ENCODE assay signal across 8 cellular contexts in the genomic region with DNA sequence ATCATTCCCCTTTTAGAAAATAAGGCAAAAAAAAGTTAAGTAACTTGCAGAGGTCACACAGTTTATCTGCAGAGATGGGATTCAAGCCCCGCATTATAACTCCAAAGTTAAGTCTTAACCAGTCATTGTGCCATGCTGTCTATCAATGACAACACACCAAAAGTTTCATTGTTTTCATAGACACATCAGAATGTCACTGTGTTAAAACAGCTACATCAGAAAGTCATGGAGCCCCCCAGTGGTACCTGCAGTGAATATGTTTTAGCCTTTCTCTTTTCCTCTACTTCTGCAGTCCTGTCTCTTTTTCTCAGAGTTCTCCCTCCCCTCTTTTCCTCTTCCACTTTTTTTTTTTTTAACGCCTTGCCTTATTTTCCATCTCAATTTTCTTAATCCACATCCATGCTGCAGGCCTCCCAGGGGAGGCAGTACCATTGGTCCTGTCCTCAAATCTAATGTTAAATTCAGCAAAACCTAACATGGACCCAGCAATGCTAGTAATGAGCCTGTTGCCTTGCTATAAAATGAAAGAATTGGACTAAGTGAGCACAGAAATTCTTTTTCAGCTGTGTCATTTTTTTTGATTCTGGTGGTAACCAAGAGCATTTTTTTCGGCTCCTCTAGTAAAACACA. TPM values are rescaled to one million over a fixed set of nuclear protein-coding genes. Genes with fewer than 3 reads are reported as not detected.
DNase-seq lines count a peak whose midpoint lies in the region; ATAC-seq and TF ChIP-seq lines count a peak whose summit lies in the region.

No MANE protein-coding gene starts in this region.

- peak; percentile 27 for DNase-seq in DMS114 treated with DMSO at 0.1 percent for 48 hours (lab: John Stamatoyannopoulos, UW; ENCODE audit: unreplicated experiment)
- peak; percentile 41 for DNase-seq in H4 (ENCODE audit: low spot score)
- peak; percentile 30 for DNase-seq in NCI-H2081 treated with DMSO at 0.1 percent for 48 hours (lab: John Stamatoyannopoulos, UW)
- peak; percentile 31 for DNase-seq in activated naive CD8-positive, alpha-beta T cell treated with anti-CD3 and anti-CD28 coated beads, Interleukin-2, amount 50 U/mL, for 24 hours
- DNase-seq in left lung: no peak
- no peak for DNase-seq in OCI-M2 (lab: John Stamatoyannopoulos, UW; ENCODE audit: unreplicated experiment)
- DNase-seq in GDM1 (lab: John Stamatoyannopoulos, UW): no peak

- H3K9me3 ChIP-seq in left lung: no peaks in the 10 kb centered on the region

- intact Hi-C loops in left lung (cut with DNase I): loop anchor here in 1 of 2 donors (10.0 kb wide), 1 partner anchor 275 kb away; no protein-coding TSS in a partner anchor

- H3K36me3 ChIP-seq in left lung: no peaks in the 10 kb centered on the region

- H3K27ac Mint-ChIP-seq in activated naive CD8-positive, alpha-beta T cell treated with anti-CD3 and anti-CD28 coated beads, Interleukin-2, amount 50 U/mL, for 24 hours: no peak overlapping the region

- no peak overlapping the region for H3K27ac ChIP-seq in left lung

- H3K27me3 ChIP-seq in left lung: peaks cover 36 to 64% of the 10 kb centered on the region in 2 donors

- no peaks in the 10 kb centered on the region for H3K36me3 Mint-ChIP-seq in activated naive CD8-positive, alpha-beta T cell treated with anti-CD3 and anti-CD28 coated beads, Interleukin-2, amount 50 U/mL, for 24 hours (ENCODE audit: low read depth)

- H3K4me1 Mint-ChIP-seq in activated naive CD8-positive, alpha-beta T cell treated with anti-CD3 and anti-CD28 coated beads, Interleukin-2, amount 50 U/mL, for 24 hours: peaks cover 46% of the 10 kb centered on the region

- H3K4me3 Mint-ChIP-seq in activated naive CD8-positive, alpha-beta T cell treated with anti-CD3 and anti-CD28 coated beads, Interleukin-2, amount 50 U/mL, for 24 hours: no peak overlapping the region

- peaks cover 4 to 19% of the 10 kb centered on the region in 2 donors for H3K4me1 ChIP-seq in left lung

- no peaks in the 10 kb centered on the region for H3K9me3 Mint-ChIP-seq in activated naive CD8-positive, alpha-beta T cell treated with anti-CD3 and anti-CD28 coated beads, Interleukin-2, amount 50 U/mL, for 24 hours

- peak; percentile 30 for ATAC-seq in activated naive CD8-positive, alpha-beta T cell treated with anti-CD3 and anti-CD28 coated beads, Interleukin-2, amount 50 U/mL, for 24 hours
- peak; percentile 34 for ATAC-seq in left lung
- no peak for ATAC-seq in GM19397 (IDR thresholded peaks at IDR 0.05; ENCODE audit: unreplicated experiment)

- peak in 1 of 2 donors; percentile 24 for TF ChIP-seq CTCF in left lung (IDR thresholded peaks at IDR 0.05)

- no peak overlapping the region for H3K4me3 ChIP-seq in left lung

- peaks cover 29% of the 10 kb centered on the region for H3K27me3 Mint-ChIP-seq in activated naive CD8-positive, alpha-beta T cell treated with anti-CD3 and anti-CD28 coated beads, Interleukin-2, amount 50 U/mL, for 24 hours

RNA-seq across cellular contexts. Expression of a gene that starts 3.8 kb away (rescaled TPM):
- 2.4 and 2.5 TPM in 2 replicates for total RNA-seq in H4 (2014; rRNA removed; shearing (Covaris generic))
- 10 to 100 TPM; 10.6 to 12.7 TPM for total RNA-seq in left lung

Comparison
In these comparisons a context has a peak if more than half of its experiments do, and no peak if none do; other contexts are left out.
1. DNase-seq: peak in DMS114 treated with DMSO at 0.1 percent for 48 hours (single experiment), H4 (single experiment), NCI-H2081 treated with DMSO at 0.1 percent for 48 hours (single experiment) and activated naive CD8-positive, alpha-beta T cell treated with anti-CD3 and anti-CD28 coated beads, Interleukin-2, amount 50 U/mL, for 24 hours (single experiment); none in left lung (0 of 2), OCI-M2 (single experiment) and GDM1 (single experiment).